In the genomic region with DNA sequence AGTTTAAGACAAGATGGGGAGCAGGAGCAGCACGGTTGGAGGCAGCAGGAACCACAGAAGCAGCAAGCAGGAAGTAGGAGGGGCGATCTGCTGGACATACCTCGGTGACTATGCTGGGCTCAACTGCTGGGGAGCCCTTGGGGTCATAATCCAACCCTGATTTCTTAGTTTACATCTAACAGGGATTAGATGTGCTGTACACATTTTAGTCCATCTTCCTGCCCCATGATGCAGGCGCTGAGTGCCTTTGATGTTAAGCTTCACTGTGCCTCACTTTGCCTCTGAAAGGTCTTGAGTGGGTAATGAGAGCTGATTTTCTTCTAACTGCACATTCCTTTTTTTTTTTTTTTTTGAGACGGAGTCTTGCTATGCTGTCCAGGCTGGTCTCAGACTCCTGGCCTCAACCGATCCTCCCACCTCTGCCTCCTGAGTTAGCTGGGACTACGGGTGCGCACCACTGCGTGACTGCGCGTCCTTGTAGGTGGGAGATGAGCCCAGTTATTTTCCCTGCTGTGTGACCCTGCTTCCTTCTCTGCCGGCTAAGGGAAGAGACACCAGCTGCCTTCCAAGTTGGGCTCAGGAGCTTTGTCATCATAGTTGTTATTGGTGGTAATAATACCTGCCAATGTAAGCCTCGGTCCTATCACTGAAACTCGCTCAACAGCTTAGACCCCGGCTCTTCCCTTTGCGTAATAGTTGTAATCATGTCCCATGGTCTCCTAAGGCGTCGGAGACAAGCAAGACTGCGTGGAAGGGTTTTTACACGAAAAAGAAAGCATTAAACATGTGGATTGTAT, we compare ENCODE assay signal across 8 cellular contexts. TPM values are rescaled to one million over a fixed set of nuclear protein-coding genes. Genes with fewer than 3 reads are reported as not detected.
DNase-seq lines count a peak whose midpoint lies in the region; ATAC-seq and TF ChIP-seq lines count a peak whose summit lies in the region.

No MANE protein-coding gene starts in this region.

- H3K27ac Mint-ChIP-seq in central memory CD8-positive, alpha-beta T cell (ENCODE audit: low read depth): peak overlapping the region; percentile 69

- no peaks in the 10 kb centered on the region for H3F3A ChIP-seq in PC-9 (ENCODE audit: insufficient read depth, low read depth)

- POLR2A ChIA-PET in PC-9 (lab: Charles Lee; ENCODE audit: unreplicated experiment): interaction anchor here (0.5 to 0.7 kb wide), 5 partner anchors 10 to 298 kb away, joined by 3 to 31 read pairs (median 3); no protein-coding TSS in a partner anchor

- H3K27me3 ChIP-seq in PC-9 (ENCODE audit: insufficient read depth, low read depth) (no peaks in the 10 kb centered on the region), mucosa of rectum (ENCODE audit: control insufficient read depth in 2 of 2, insufficient read depth in 2 of 2, low read length in 2 of 2) (no peaks in the 10 kb centered on the region)

- H3K27ac ChIP-seq in PC-9: no peak overlapping the region
- peak overlapping the region; percentile 93 to 94 for H3K27ac ChIP-seq in mucosa of rectum (ENCODE audit: low read depth in 2 of 2, low read length in 2 of 2)

- H3K9me3 ChIP-seq in PC-9 (ENCODE audit: insufficient read depth, low read depth): no peaks in the 10 kb centered on the region
- H3K9me3 ChIP-seq in mucosa of rectum (ENCODE audit: control insufficient read depth in 2 of 2, low read length in 2 of 2): no peaks in the 10 kb centered on the region

- H3K4me2 ChIP-seq in PC-9: peak overlapping the region; percentile 82

- TF ChIP-seq CTCF in GM12865 (IDR thresholded peaks at IDR 0.05; ENCODE audit: insufficient read depth, low read depth, low read length, missing control alignments) (no peak), PC-9 (conservative IDR thresholded peaks at IDR 0.05) (no peak)

- peak overlapping the region; percentile 80 to 88 for H3K9ac ChIP-seq in mucosa of rectum (ENCODE audit: low read depth in 1 of 2, low read length in 2 of 2)

- no peaks in the 10 kb centered on the region for H3K79me2 ChIP-seq in PC-9 (ENCODE audit: low read depth)

- ATAC-seq in central memory CD8-positive, alpha-beta T cell (replicated peaks; ENCODE audit: extremely low read depth, poor library complexity, severe bottlenecking): peak; percentile 22
- ATAC-seq in HG02973 (IDR thresholded peaks at IDR 0.05; ENCODE audit: unreplicated experiment): no peak
- ATAC-seq in HG02884 (IDR thresholded peaks at IDR 0.05; ENCODE audit: unreplicated experiment): no peak

- no peaks in the 10 kb centered on the region for H3K9me3 Mint-ChIP-seq in central memory CD8-positive, alpha-beta T cell

- H3K4me3 Mint-ChIP-seq in central memory CD8-positive, alpha-beta T cell: peak overlapping the region; percentile 71

- peak overlapping the region; percentile 91 for H2AFZ ChIP-seq in PC-9

- no peaks in the 10 kb centered on the region for H3K36me3 ChIP-seq in PC-9 (ENCODE audit: low read depth)
- no peaks in the 10 kb centered on the region for H3K36me3 ChIP-seq in mucosa of rectum (ENCODE audit: control insufficient read depth in 2 of 2, insufficient read depth in 2 of 2, low read length in 2 of 2)

- no peaks in the 10 kb centered on the region for H4K20me1 ChIP-seq in PC-9 (ENCODE audit: insufficient read depth)

- H3K4me1 Mint-ChIP-seq in central memory CD8-positive, alpha-beta T cell: peaks cover 62% of the 10 kb centered on the region

- intact Hi-C loops in PC-9 (cut with micrococcal nuclease; ENCODE audit: unreplicated experiment): loop anchor here (1.0 to 5.0 kb wide), 2 partner anchors 86 to 91 kb away; a partner anchor contains a TSS

- H3K27me3 Mint-ChIP-seq in central memory CD8-positive, alpha-beta T cell: no peaks in the 10 kb centered on the region

- H3K36me3 Mint-ChIP-seq in central memory CD8-positive, alpha-beta T cell (ENCODE audit: insufficient read depth): peaks cover 32% of the 10 kb centered on the region

- no peaks in the 10 kb centered on the region for H3K9me2 ChIP-seq in PC-9 (ENCODE audit: insufficient read depth)

- H3K4me3 ChIP-seq in GM12865 (ENCODE audit: low read depth, low read length): peak overlapping the region; percentile 67; the same call in 1 of the 2 replicates
- H3K4me3 ChIP-seq in PC-9: peak overlapping the region; percentile 67
- H3K4me3 ChIP-seq in mucosa of rectum (ENCODE audit: low read length in 2 of 2): peak overlapping the region; percentile 84 to 85

- DNase-seq in A172 (ENCODE audit: low spot score) (peak; percentile 26), GM12865 (ENCODE audit: low read depth) (peak; percentile 49), PC-9 (no peak), cerebellar cortex (ENCODE audit: low spot score) (no peak)
- DNase-seq in central memory CD8-positive, alpha-beta T cell (ENCODE audit: low spot score in 2 of 2): no peak

- BruUV-seq in PC-9 (replicated peaks; lab: Mats Ljungman, UMichigan): TSS peak; percentile 79

- peaks cover 6% of the 10 kb centered on the region; the same call in 1 of the 2 replicates for H3K4me1 ChIP-seq in PC-9 (replicated peaks; ENCODE audit: insufficient read depth)
- peaks cover 11 to 17% of the 10 kb centered on the region in 2 donors for H3K4me1 ChIP-seq in mucosa of rectum (ENCODE audit: control insufficient read depth in 2 of 2, insufficient read depth in 2 of 2, low read length in 2 of 2)

- CTCF ChIA-PET in PC-9 (lab: Charles Lee): interaction anchor here (0.6 to 1.3 kb wide), 4 partner anchors 82 to 330 kb away, joined by 4 to 6 read pairs (median 4); no protein-coding TSS in a partner anchor

RNA-seq across cellular contexts. Expression of a gene that starts 1.1 kb away (rescaled TPM):
- total RNA-seq in A172 (2014; rRNA removed; shearing (Covaris generic)): 8.3 and 8.4 TPM in 2 replicates
- 21.9 and 27.4 TPM in 2 replicates for total RNA-seq in PC-9 (2021)

RNA-seq across cellular contexts. Expression of a gene that starts 54.3 kb away (rescaled TPM):
- not detected in 2 replicates for total RNA-seq in A172 (2014; rRNA removed; shearing (Covaris generic))
- total RNA-seq in PC-9 (2021): 0.20 and 0.50 TPM in 2 replicates

Comparison
In these comparisons a context has a peak if more than half of its experiments do, and no peak if none do; other contexts are left out.
1. DNase-seq: peak in A172 (single experiment) and GM12865 (single experiment); none in PC-9 (0 of 2), central memory CD8-positive, alpha-beta T cell (0 of 2) and cerebellar cortex (single experiment).
2. Peak in every context shown above with its lines, with median percentiles within 50 percentile points of each other: H3K4me3 ChIP-seq.